22 cellular contexts compared by ENCODE assay signal in the genomic region with DNA sequence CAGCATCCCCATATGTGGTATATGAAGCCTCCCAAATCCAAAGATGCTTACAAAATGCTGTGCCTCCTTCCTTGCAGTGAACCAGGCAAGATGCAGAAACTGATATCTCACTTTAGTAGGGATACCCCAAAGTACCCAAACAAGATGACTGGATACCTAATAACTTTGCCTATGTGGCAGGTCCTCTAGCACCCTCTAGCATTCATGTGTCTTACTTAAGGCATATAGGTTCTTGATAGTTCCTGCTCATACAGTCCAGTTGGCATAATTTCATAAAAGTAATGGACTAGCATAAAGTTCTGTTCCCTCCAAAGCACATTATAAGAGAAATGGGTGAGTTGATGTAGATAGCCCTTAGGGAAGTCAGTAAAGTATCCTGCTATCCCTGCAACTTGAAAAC. TPM values are rescaled to one million over a fixed set of nuclear protein-coding genes. Genes with fewer than 3 reads are reported as not detected.
DNase-seq lines count a peak whose midpoint lies in the region; ATAC-seq and TF ChIP-seq lines count a peak whose summit lies in the region.
"Had no signal": no experiment of that assay in that cellular context is flagged by ENCODE, and none has a peak within 500 bp of the region (broad histone marks: within the 10 kb centered on the region; RNA-seq: fewer than 3 reads in every experiment).

No MANE protein-coding gene starts in this region.

- no peaks in the 10 kb centered on the region for H3K27me3 ChIP-seq in brain microvascular endothelial cell (replicated peaks)
- H3K27me3 ChIP-seq: BLaER1 treated with 17β-estradiol and CSF1 and Interleukin-3, amounts not matched to agents 10 nM and 100 nM; MG63; SJSA1 had no signal

- in situ Hi-C loops in brain microvascular endothelial cell (cut with HindIII; ENCODE audit: low pct_ligation_motif_present, low sequenced_read_pairs): no loop called here
- in situ Hi-C loops in GM13976 (cut with MboI; ENCODE audit: low sequenced_read_pairs, unreplicated experiment): no loop called here

- DNase-seq in HT-29 (ENCODE audit: low spot score) (peak; percentile 9), NB4 (ENCODE audit: low read depth) (peak; percentile 13), brain microvascular endothelial cell (no peak), pons (ENCODE audit: low spot score) (peak; percentile 30), GM13976 (ENCODE audit: low spot score) (no peak), HuH-7 (ENCODE audit: low spot score) (no peak)
- DNase-seq: CD4-positive, alpha-beta T cell; MG63; NCI-H1092; NCI-H1436; NCI-H187; NCI-H446; NCI-H524 treated with DMSO at 0.1 percent for 48 hours; NCI-H774; Right ventricle myocardium superior; RPMI8226; T-helper 1 cell had no signal

- no peak for TF ChIP-seq POLR2A in NB4 (IDR thresholded peaks at IDR 0.05; ENCODE audit: extremely low read depth, insufficient read length)

- no peak for TF ChIP-seq CTCF in NB4 (IDR thresholded peaks at IDR 0.05; ENCODE audit: low read depth, low read length)
- TF ChIP-seq CTCF in brain microvascular endothelial cell (IDR thresholded peaks at IDR 0.05; ENCODE audit: low read depth, low read length, missing control alignments): peak; percentile 12
- TF ChIP-seq CTCF in GM13976 (IDR thresholded peaks at IDR 0.05; ENCODE audit: borderline replicate concordance, control extremely low read depth, extremely low read depth, insufficient read depth, missing control alignments): no peak

- H3K27ac ChIP-seq in brain microvascular endothelial cell: no peak overlapping the region
- H3K27ac ChIP-seq: BLaER1 treated with 17β-estradiol and CSF1 and Interleukin-3, amounts not matched to agents 10 nM and 100 nM; SJSA1 had no signal

- H3K36me3 ChIP-seq in brain microvascular endothelial cell (replicated peaks): no peaks in the 10 kb centered on the region
- H3K36me3 ChIP-seq: BLaER1 treated with 17β-estradiol and CSF1 and Interleukin-3, amounts not matched to agents 10 nM and 100 nM; HAP-1; MG63; SJSA1 had no signal

- no peak for ATAC-seq in HG02571 (IDR thresholded peaks at IDR 0.05; ENCODE audit: unreplicated experiment)
- ATAC-seq: GM23338 had no signal

- H3K4me3 ChIP-seq in NB4 (ENCODE audit: low read depth, low read length) (no peak overlapping the region), brain microvascular endothelial cell (ENCODE audit: low read depth, low read length) (no peak overlapping the region)
- H3K4me3 ChIP-seq: BLaER1 treated with 17β-estradiol and CSF1 and Interleukin-3, amounts not matched to agents 10 nM and 100 nM; GM23338; HAP-1; MG63; SJSA1 had no signal

RNA-seq across cellular contexts. Expression of a gene that starts 36.8 kb away (rescaled TPM):
- total RNA-seq in HT-29 (2014; rRNA removed; shearing (Covaris generic)): 0.99 and 1.7 TPM in 2 replicates
- total RNA-seq: CD4-positive, alpha-beta T cell had no signal

Comparison
In these comparisons a context has a peak if more than half of its experiments do, and no peak if none do; other contexts are left out.
1. DNase-seq: peak in HT-29 (single experiment), NB4 (single experiment) and pons (single experiment); none in brain microvascular endothelial cell (single experiment), GM13976 (single experiment) and HuH-7 (single experiment).